ENCODE assay signal across 8 cellular contexts in the genomic region with DNA sequence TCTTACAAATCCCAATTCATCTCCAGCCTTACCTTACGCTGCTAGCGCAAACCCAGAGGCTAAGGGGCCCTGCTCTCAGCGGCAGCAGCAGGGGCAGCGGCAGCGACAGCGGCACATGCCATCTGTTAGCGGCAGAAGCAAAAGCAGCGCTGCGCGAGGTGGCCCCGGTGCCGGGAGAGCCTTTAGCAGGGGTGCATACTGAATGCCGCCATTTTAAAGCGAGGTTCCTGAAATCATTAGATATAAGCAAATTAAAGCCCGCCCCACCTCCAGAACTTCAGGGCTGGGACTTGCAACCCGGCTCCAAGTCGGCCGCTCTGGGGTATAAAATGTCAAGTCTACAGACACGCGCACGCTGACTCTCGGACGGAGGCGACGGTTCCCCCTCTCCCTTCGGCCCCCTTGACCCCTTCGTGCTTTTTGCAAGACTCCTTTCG. TPM values are rescaled to one million over a fixed set of nuclear protein-coding genes. Genes with fewer than 3 reads are reported as not detected.
DNase-seq lines count a peak whose midpoint lies in the region; ATAC-seq and TF ChIP-seq lines count a peak whose summit lies in the region.

A gene with protein sequence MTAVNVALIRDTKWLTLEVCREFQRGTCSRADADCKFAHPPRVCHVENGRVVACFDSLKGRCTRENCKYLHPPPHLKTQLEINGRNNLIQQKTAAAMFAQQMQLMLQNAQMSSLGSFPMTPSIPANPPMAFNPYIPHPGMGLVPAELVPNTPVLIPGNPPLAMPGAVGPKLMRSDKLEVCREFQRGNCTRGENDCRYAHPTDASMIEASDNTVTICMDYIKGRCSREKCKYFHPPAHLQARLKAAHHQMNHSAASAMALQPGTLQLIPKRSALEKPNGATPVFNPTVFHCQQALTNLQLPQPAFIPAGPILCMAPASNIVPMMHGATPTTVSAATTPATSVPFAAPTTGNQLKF (minus strand): TSS at position 220 of the 437 bp plus-strand sequence. CDS start 49,427 bp downstream, outside the sequence.

- peaks cover 0 to 7% (median 0%) of the 10 kb centered on the region in 3 donors for H3K27me3 Mint-ChIP-seq in CD14-positive monocyte (ENCODE audit: low read depth in 3 of 3)
- H3K27me3 Mint-ChIP-seq in stimulated activated naive CD8-positive, alpha-beta T cell treated with anti-CD3 and anti-CD28 coated beads, Interleukin-15, amount 100 ng/mL, for 72 hours = no peaks in the 10 kb centered on the region

- peak within 1 kb of the TSS; percentile 85 to 86 for H3K27ac ChIP-seq in esophagus (ENCODE audit: low read depth in 2 of 2, low read length in 1 of 2)

- no peaks in the 10 kb centered on the region for H3K9me3 ChIP-seq in esophagus (ENCODE audit: control insufficient read depth in 2 of 2, insufficient read depth in 1 of 2, low read depth in 1 of 2, low read length in 1 of 2)

- 0 to 30% methylated on average over 28 of the region's 28 CpGs for WGBS in esophagus, 2 donors

- H3K4me1 ChIP-seq in esophagus (ENCODE audit: control insufficient read depth in 2 of 2, insufficient read depth in 2 of 2, low read length in 1 of 2) = no peaks in the 10 kb centered on the region

- no peaks in the 10 kb centered on the region for H3K36me3 ChIP-seq in esophagus (ENCODE audit: control insufficient read depth in 2 of 2, insufficient read depth in 2 of 2, low read length in 1 of 2)

- peaks cover 49% of the 10 kb centered on the region for H3K4me1 Mint-ChIP-seq in CD14-positive monocyte
- peaks cover 32% of the 10 kb centered on the region for H3K4me1 Mint-ChIP-seq in stimulated activated naive CD8-positive, alpha-beta T cell treated with anti-CD3 and anti-CD28 coated beads, Interleukin-15, amount 100 ng/mL, for 72 hours

- H3K4me3 Mint-ChIP-seq in CD14-positive monocyte = peak within 1 kb of the TSS; percentile 89 to 90
- H3K4me3 Mint-ChIP-seq in stimulated activated naive CD8-positive, alpha-beta T cell treated with anti-CD3 and anti-CD28 coated beads, Interleukin-15, amount 100 ng/mL, for 72 hours = peak within 1 kb of the TSS; percentile 91 to 94

- ATAC-seq in GM19395 (IDR thresholded peaks at IDR 0.05; ENCODE audit: unreplicated experiment) (peak; percentile 48), HG03520 (IDR thresholded peaks at IDR 0.05; ENCODE audit: unreplicated experiment) (peak; percentile 39)
- ATAC-seq in stimulated activated naive CD8-positive, alpha-beta T cell treated with anti-CD3 and anti-CD28 coated beads, Interleukin-15, amount 100 ng/mL, for 72 hours = peak; percentile 73

- DNase-seq in CD14-positive monocyte (ENCODE audit: low spot score) (peak; percentile 57), NOMO-1 (lab: John Stamatoyannopoulos, UW; ENCODE audit: unreplicated experiment in 2 of 2) (peak; percentile 56 to 66), activated T-cell treated with anti-CD3 and anti-CD28 coated beads for 1 hour (ENCODE audit: low read depth) (peak; percentile 53), myocyte (ENCODE audit: low read depth) (peak; percentile 46)
- DNase-seq in stimulated activated naive CD8-positive, alpha-beta T cell treated with anti-CD3 and anti-CD28 coated beads, Interleukin-15, amount 100 ng/mL, for 72 hours = peak; percentile 54 to 66

- H3K27ac Mint-ChIP-seq in CD14-positive monocyte = peak within 1 kb of the TSS; percentile 89 to 95 (median 93)
- H3K27ac Mint-ChIP-seq in stimulated activated naive CD8-positive, alpha-beta T cell treated with anti-CD3 and anti-CD28 coated beads, Interleukin-15, amount 100 ng/mL, for 72 hours = peak within 1 kb of the TSS; percentile 98 to 99

- no peaks in the 10 kb centered on the region for H3K27me3 ChIP-seq in esophagus (ENCODE audit: control insufficient read depth in 1 of 2, insufficient read depth in 2 of 2, low read length in 2 of 2)

- TF ChIP-seq CTCF in CD14-positive monocyte (IDR thresholded peaks at IDR 0.05) = no peak

- intact Hi-C loops in CD14-positive monocyte (cut with micrococcal nuclease) = loop anchor here (10.0 kb wide), 1 partner anchor 274 kb away; a partner anchor contains a TSS

- H3K9me3 Mint-ChIP-seq in CD14-positive monocyte = peaks cover 0 to 13% (median 7%) of the 10 kb centered on the region in 7 donors
- no peaks in the 10 kb centered on the region for H3K9me3 Mint-ChIP-seq in stimulated activated naive CD8-positive, alpha-beta T cell treated with anti-CD3 and anti-CD28 coated beads, Interleukin-15, amount 100 ng/mL, for 72 hours

- no peaks in the 10 kb centered on the region for H3K36me3 Mint-ChIP-seq in CD14-positive monocyte

- H3K4me3 ChIP-seq in esophagus (ENCODE audit: low read depth in 1 of 2, low read length in 2 of 2) = peak within 1 kb of the TSS; percentile 60 to 77

RNA-seq across cellular contexts. Expression of the gene that starts here (rescaled TPM):
- polyA plus RNA-seq in CD14-positive monocyte = 10 to 100 TPM; 22.4 to 32.8 TPM
- polyA plus RNA-seq in esophagus = 1 to 10 TPM; 2.5 to 3.4 TPM
- total RNA-seq in myocyte = 0.68 and 0.86 TPM in 2 replicates
- 0.04 TPM for polyA plus RNA-seq in myocyte (2012)

Comparison
In these comparisons a context has a peak if more than half of its experiments do, and no peak if none do; other contexts are left out.
1. Peak in every context shown above with its lines: DNase-seq, ATAC-seq, H3K4me3 ChIP-seq and H3K27ac ChIP-seq.
2. RNA of the gene that starts here (polyA plus RNA-seq): 22.4 to 32.8 TPM in CD14-positive monocyte; 2.5 to 3.4 TPM in esophagus; every median in the first group is over 4 times any median in the second.
3. Peak in DNase-seq in myocyte; RNA of the gene not detected or under 1 TPM.